Comparison of ENCODE assay signal across 8 cellular contexts in the genomic region with DNA sequence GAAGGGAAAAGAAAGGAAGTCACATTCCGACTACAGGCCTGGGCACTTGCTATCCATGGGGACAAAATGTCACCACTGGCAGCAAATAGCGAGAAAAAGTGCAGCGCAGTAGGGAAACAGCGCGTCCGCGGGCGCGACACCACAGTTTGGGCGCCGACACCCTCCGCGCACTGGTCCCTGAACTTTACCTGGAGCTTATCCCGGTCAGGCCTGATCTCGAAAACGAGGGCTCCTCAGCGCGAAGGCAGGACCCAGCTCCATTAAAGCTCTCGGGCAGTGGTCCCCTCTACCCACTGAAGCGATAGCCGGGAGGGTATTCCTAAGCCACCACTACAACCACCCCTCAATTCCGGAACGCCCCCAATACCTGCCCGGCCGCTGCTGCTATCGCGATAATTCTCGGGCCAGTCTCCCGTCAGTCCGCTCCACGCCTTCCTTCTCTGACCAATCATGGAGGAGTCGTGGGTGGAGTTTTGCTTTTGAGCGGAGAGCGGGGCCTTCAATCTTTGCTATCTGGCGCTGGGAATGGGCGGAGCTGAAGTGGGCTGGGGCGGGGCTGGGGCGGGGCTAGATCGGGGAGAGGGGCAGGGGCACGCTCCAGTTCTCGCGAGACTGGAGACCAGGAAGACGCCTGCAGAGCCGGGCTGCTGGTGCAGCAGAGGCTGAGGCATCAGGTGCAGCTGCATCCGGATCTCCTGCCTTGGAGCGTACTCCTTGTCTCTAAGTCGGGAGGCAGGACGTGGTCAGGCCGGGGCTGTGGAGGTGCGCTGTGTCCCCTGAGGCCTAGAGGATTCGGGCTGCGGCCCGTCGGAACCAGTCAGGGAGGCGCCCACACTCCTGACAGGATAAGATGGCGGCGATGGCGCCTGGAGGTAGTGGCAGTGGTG. TPM values are rescaled to one million over a fixed set of nuclear protein-coding genes. Genes with fewer than 3 reads are reported as not detected.
A peak's percentile ranks its signal among the peaks of the same experiment; 100 is the strongest.
DNase-seq lines count a peak whose midpoint lies in the region; ATAC-seq, FAIRE-seq and TF ChIP-seq lines count a peak whose summit lies in the region.

A gene with protein sequence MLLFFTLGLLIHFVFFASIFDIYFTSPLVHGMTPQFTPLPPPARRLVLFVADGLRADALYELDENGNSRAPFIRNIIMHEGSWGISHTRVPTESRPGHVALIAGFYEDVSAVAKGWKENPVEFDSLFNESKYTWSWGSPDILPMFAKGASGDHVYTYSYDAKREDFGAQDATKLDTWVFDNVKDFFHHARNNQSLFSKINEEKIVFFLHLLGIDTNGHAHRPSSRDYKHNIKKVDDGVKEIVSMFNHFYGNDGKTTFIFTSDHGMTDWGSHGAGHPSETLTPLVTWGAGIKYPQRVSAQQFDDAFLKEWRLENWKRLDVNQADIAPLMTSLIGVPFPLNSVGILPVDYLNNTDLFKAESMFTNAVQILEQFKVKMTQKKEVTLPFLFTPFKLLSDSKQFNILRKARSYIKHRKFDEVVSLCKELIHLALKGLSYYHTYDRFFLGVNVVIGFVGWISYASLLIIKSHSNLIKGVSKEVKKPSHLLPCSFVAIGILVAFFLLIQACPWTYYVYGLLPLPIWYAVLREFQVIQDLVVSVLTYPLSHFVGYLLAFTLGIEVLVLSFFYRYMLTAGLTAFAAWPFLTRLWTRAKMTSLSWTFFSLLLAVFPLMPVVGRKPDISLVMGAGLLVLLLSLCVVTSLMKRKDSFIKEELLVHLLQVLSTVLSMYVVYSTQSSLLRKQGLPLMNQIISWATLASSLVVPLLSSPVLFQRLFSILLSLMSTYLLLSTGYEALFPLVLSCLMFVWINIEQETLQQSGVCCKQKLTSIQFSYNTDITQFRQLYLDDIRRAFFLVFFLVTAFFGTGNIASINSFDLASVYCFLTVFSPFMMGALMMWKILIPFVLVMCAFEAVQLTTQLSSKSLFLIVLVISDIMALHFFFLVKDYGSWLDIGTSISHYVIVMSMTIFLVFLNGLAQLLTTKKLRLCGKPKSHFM (minus strand): TSS at position 401 of the 887 bp plus-strand sequence. CDS start 25,703 bp downstream, outside the sequence.
A gene with protein sequence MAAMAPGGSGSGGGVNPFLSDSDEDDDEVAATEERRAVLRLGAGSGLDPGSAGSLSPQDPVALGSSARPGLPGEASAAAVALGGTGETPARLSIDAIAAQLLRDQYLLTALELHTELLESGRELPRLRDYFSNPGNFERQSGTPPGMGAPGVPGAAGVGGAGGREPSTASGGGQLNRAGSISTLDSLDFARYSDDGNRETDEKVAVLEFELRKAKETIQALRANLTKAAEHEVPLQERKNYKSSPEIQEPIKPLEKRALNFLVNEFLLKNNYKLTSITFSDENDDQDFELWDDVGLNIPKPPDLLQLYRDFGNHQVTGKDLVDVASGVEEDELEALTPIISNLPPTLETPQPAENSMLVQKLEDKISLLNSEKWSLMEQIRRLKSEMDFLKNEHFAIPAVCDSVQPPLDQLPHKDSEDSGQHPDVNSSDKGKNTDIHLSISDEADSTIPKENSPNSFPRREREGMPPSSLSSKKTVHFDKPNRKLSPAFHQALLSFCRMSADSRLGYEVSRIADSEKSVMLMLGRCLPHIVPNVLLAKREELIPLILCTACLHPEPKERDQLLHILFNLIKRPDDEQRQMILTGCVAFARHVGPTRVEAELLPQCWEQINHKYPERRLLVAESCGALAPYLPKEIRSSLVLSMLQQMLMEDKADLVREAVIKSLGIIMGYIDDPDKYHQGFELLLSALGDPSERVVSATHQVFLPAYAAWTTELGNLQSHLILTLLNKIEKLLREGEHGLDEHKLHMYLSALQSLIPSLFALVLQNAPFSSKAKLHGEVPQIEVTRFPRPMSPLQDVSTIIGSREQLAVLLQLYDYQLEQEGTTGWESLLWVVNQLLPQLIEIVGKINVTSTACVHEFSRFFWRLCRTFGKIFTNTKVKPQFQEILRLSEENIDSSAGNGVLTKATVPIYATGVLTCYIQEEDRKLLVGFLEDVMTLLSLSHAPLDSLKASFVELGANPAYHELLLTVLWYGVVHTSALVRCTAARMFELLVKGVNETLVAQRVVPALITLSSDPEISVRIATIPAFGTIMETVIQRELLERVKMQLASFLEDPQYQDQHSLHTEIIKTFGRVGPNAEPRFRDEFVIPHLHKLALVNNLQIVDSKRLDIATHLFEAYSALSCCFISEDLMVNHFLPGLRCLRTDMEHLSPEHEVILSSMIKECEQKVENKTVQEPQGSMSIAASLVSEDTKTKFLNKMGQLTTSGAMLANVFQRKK (plus strand): TSS at position 600 of the 887 bp plus-strand sequence. CDS start 251 bp downstream, at position 851.

- peaks cover 68% of the 10 kb centered on the region for H3K79me2 ChIP-seq in HepG2 (ENCODE audit: insufficient read depth, low read length)

- TF ChIP-seq CTCF in CD14-positive monocyte (IDR thresholded peaks at IDR 0.05) (no peak), HepG2 (CRISPR knock-in tag; IDR thresholded peaks at IDR 0.05) (0 out of 2 replicates have a peak, but pooled peaks have one; percentile 2)

- DNase-seq in CD14-positive monocyte (ENCODE audit: low spot score) (peak; percentile 96), NCI-H82 (lab: John Stamatoyannopoulos, UW) (peak; percentile 99), dermis microvascular lymphatic vessel endothelial cell (ENCODE audit: low read depth in 2 of 2) (peak; percentile 98 to 99), HepG2 (ENCODE audit: low spot score) (peak; percentile 98)
- DNase-seq in activated CD4-positive, alpha-beta T cell treated with anti-CD3 and anti-CD28 coated beads, Interleukin-2, amount 50 U/mL, for 48 hours: peak; percentile 89 to 93
- peak; percentile 86 for DNase-seq in stimulated activated CD4-positive, alpha-beta T cell treated with anti-CD3 and anti-CD28 coated beads, Interleukin-4, amount 100 ng/mL, for 1 hour

- no peaks in the 10 kb centered on the region; a peak in 1 of 5 replicates for H3K27me3 ChIP-seq in HepG2 (ENCODE audit: control insufficient read depth in 1 of 2, insufficient read depth in 2 of 2, low read length in 2 of 2)

- H3K27me3 Mint-ChIP-seq in CD14-positive monocyte (ENCODE audit: low read depth in 3 of 3): no peaks in the 10 kb centered on the region

- H3K4me1 Mint-ChIP-seq in CD14-positive monocyte: peaks cover 60% of the 10 kb centered on the region

- BruUV-seq in HepG2 (replicated peaks; lab: Mats Ljungman, UMichigan): TSS peak; percentile 80

- peak within 1 kb of the TSS; percentile 89 for H3K27ac ChIP-seq in HepG2 (ENCODE audit: extremely low read length, insufficient read depth, low read length)

- peak within 1 kb of the TSS; percentile 92 to 99 (median 97) for H3K4me3 ChIP-seq in HepG2 (replicated peaks in 1 of 3; ENCODE audit: insufficient read depth in 1 of 3, low read depth in 2 of 3, low read length in 3 of 3)

- peak within 1 kb of the TSS; percentile 81 for H3K9ac ChIP-seq in HepG2 (ENCODE audit: insufficient read depth, low read depth, low read length)

- H2AFZ ChIP-seq in HepG2 (ENCODE audit: low read length): peak within 1 kb of the TSS; percentile 59

- peak; percentile 85 to 88 for TF ChIP-seq POLR2A in HepG2 (IDR thresholded peaks at IDR 0.05; ENCODE audit: insufficient read depth in 1 of 2, low read depth in 2 of 2, low read length in 2 of 2)

- TF ChIP-seq RAD21 in HepG2 (CRISPR knock-in tag; IDR thresholded peaks at IDR 0.05): peak; percentile 14; the same call in 1 of the 2 replicates

- peaks cover 45% of the 10 kb centered on the region for H3K4me1 ChIP-seq in HepG2 (ENCODE audit: insufficient read depth, low read length)

- FAIRE-seq in HepG2 (lab: Jason Lieb, UNC): peak; percentile 78

- peak within 1 kb of the TSS; percentile 78 for H3K4me2 ChIP-seq in HepG2 (ENCODE audit: low read depth, low read length)

- in situ Hi-C loops in HepG2 (cut with HindIII; ENCODE audit: extremely low pct_ligation_motif_present, low pct_unique_long_range_greater_than_20kb): loop anchor here (5.0 kb wide), 1 partner anchor 55 kb away; no protein-coding TSS in a partner anchor

- no peaks in the 10 kb centered on the region for H3K36me3 ChIP-seq in HepG2 (replicated peaks in 1 of 2; ENCODE audit: control insufficient read depth in 1 of 2, insufficient read depth in 2 of 2, low read length in 2 of 2)

- ATAC-seq in GM19397 (IDR thresholded peaks at IDR 0.05; ENCODE audit: unreplicated experiment): peak; percentile 89
- ATAC-seq in HG03571 (IDR thresholded peaks at IDR 0.05; ENCODE audit: unreplicated experiment): peak; percentile 88
- peak; percentile 93 for ATAC-seq in HepG2

- WGBS in HepG2 (ENCODE audit: low lambda C conversion rate): 0% methylated on average over 4 of the region's 58 CpGs

- intact Hi-C loops in CD14-positive monocyte (cut with micrococcal nuclease): loop anchor here (5.0 to 10.0 kb wide), 4 partner anchors 60 to 398 kb away; partner anchors contain the start of gene ZCCHC2 (in 2 of the 2)
- intact Hi-C loops in HepG2 (cut with micrococcal nuclease; ENCODE audit: unreplicated experiment): loop anchor here (10.0 kb wide), 2 partner anchors 338 to 398 kb away; partner anchors contain the start of gene ZCCHC2

- no peak for TF ChIP-seq EP300 in HepG2 (IDR thresholded peaks at IDR 0.05; ENCODE audit: low read depth in 2 of 2, low read length in 2 of 2)
- no peak for TF ChIP-seq EP300 in HepG2 (CRISPR knock-in tag; IDR thresholded peaks at IDR 0.05; ENCODE audit: borderline replicate concordance)

- H3K36me3 Mint-ChIP-seq in CD14-positive monocyte: peaks cover 4 to 7% of the 10 kb centered on the region in 2 donors

- H3K9me3 ChIP-seq in HepG2 (ENCODE audit: low read length): no peaks in the 10 kb centered on the region

- POLR2A ChIA-PET in HepG2 (lab: Yijun Ruan, JAX): interaction anchor here (0.7 to 2.0 kb wide), 6 partner anchors 8 to 1181 kb away, joined by 3 to 10 read pairs (median 4); partner anchors contain the start of gene KDSR

- peak within 1 kb of the TSS; percentile 94 to 98 (median 97) for H3K27ac Mint-ChIP-seq in CD14-positive monocyte

- H4K20me1 ChIP-seq in HepG2 (ENCODE audit: insufficient read depth, low read length): peaks cover 8% of the 10 kb centered on the region; the same call in 1 of the 2 replicates

- H3K9me3 Mint-ChIP-seq in CD14-positive monocyte: peaks cover 0 to 2% (median 0%) of the 10 kb centered on the region in 7 donors

- peak within 1 kb of the TSS; percentile 99 to 100 for H3K4me3 Mint-ChIP-seq in CD14-positive monocyte

- CTCF ChIA-PET in HepG2 (lab: Yijun Ruan, JAX; ENCODE audit: low intra/inter-chr PET ratio, low total read pairs): interaction anchor here (0.7 kb wide), 1 partner anchor 63 kb away, joined by 3 read pairs; no protein-coding TSS in a partner anchor

RNA-seq across cellular contexts. Expression of the first gene that starts in this region (rescaled TPM):
- polyA plus RNA-seq in CD14-positive monocyte (10 to 100 TPM; 14.6 to 14.7 TPM), HepG2 (2011; rRNA removed) (10.1 and 15.5 TPM in 2 replicates)
- total RNA-seq in dermis microvascular lymphatic vessel endothelial cell (37.3 and 40.6 TPM in 2 replicates), HepG2 (2016; rRNA removed; fragmentation: Illumina TruSeq; extraction: Trizol) (33.6 and 33.8 TPM in 2 replicates)
- total RNA-seq in HepG2 (2016; cell fraction: cytosol; rRNA removed; fragmentation: Illumina TruSeq; extraction: Trizol; ENCODE audit: low read depth): 11.4 and 12.2 TPM in 2 replicates
- 27.0 and 36.7 TPM in 2 replicates for total RNA-seq in HepG2 (2016; cell fraction: insoluble cytoplasmic fraction; rRNA removed; fragmentation: Illumina TruSeq; extraction: Trizol)
- total RNA-seq in HepG2 (2016; cell fraction: membrane; rRNA removed; fragmentation: Illumina TruSeq; extraction: Trizol): 14.7 and 19.9 TPM in 2 replicates
- total RNA-seq in HepG2 (2016; cell fraction: nucleus; rRNA removed; fragmentation: Illumina TruSeq; extraction: Trizol): 64.8 and 68.2 TPM in 2 replicates
- 5.4 and 8.6 TPM in 2 replicates for polyA plus RNA-seq in HepG2 (2011; cell fraction: cytosol; rRNA removed)
- 6.7 and 7.9 TPM in 2 replicates for polyA plus RNA-seq in HepG2 (2011; cell fraction: nucleus; rRNA removed)
- polyA plus RNA-seq in HepG2 (2012): 9.8 and 13.4 TPM in 2 replicates
- polyA plus RNA-seq in HepG2 (2016; cell fraction: cytosol; fragmentation: Illumina TruSeq; extraction: Trizol; ENCODE audit: low read depth): 2.1 and 2.5 TPM in 2 replicates
- polyA plus RNA-seq in HepG2 (2016; cell fraction: insoluble cytoplasmic fraction; fragmentation: Illumina TruSeq; extraction: Trizol; ENCODE audit: low read depth): 16.3 and 17.1 TPM in 2 replicates
- polyA plus RNA-seq in HepG2 (2016; cell fraction: membrane; fragmentation: Illumina TruSeq; extraction: Trizol; ENCODE audit: low read depth): 6.5 and 7.5 TPM in 2 replicates
- 23.4 and 27.6 TPM in 2 replicates for polyA plus RNA-seq in HepG2 (2016; cell fraction: nucleus; fragmentation: Illumina TruSeq; extraction: Trizol; ENCODE audit: insufficient read depth, low read depth)
- 45.3 and 46.7 TPM in 2 replicates for polyA minus RNA-seq in HepG2 (2011; rRNA and poly(A)+ RNA removed; ENCODE audit: low replicate concordance)
- polyA minus RNA-seq in HepG2 (2011; cell fraction: cytosol; rRNA and poly(A)+ RNA removed): 16.9 and 20.0 TPM in 2 replicates
- 90.6 and 114 TPM in 2 replicates for polyA minus RNA-seq in HepG2 (2011; cell fraction: nucleus; rRNA and poly(A)+ RNA removed)

RNA-seq across cellular contexts. Expression of the second gene that starts in this region (rescaled TPM):
- polyA plus RNA-seq in CD14-positive monocyte (1 to 10 TPM; 3.8 to 4.9 TPM), HepG2 (2011; rRNA removed) (5.6 and 7.6 TPM in 2 replicates)
- total RNA-seq in dermis microvascular lymphatic vessel endothelial cell (14.8 and 21.2 TPM in 2 replicates), HepG2 (2016; rRNA removed; fragmentation: Illumina TruSeq; extraction: Trizol) (31.7 and 37.7 TPM in 2 replicates)
- 3.3 and 4.1 TPM in 2 replicates for total RNA-seq in HepG2 (2016; cell fraction: cytosol; rRNA removed; fragmentation: Illumina TruSeq; extraction: Trizol; ENCODE audit: low read depth)
- total RNA-seq in HepG2 (2016; cell fraction: insoluble cytoplasmic fraction; rRNA removed; fragmentation: Illumina TruSeq; extraction: Trizol): 30.9 and 34.7 TPM in 2 replicates
- total RNA-seq in HepG2 (2016; cell fraction: membrane; rRNA removed; fragmentation: Illumina TruSeq; extraction: Trizol): 4.1 and 6.3 TPM in 2 replicates
- total RNA-seq in HepG2 (2016; cell fraction: nucleus; rRNA removed; fragmentation: Illumina TruSeq; extraction: Trizol): 55.4 and 59.6 TPM in 2 replicates
- polyA plus RNA-seq in HepG2 (2011; cell fraction: cytosol; rRNA removed): 2.5 and 2.7 TPM in 2 replicates
- 14.1 and 20.4 TPM in 2 replicates for polyA plus RNA-seq in HepG2 (2011; cell fraction: nucleus; rRNA removed)
- 7.7 and 9.3 TPM in 2 replicates for polyA plus RNA-seq in HepG2 (2012)
- 0.33 and 0.52 TPM in 2 replicates for polyA plus RNA-seq in HepG2 (2016; cell fraction: cytosol; fragmentation: Illumina TruSeq; extraction: Trizol; ENCODE audit: low read depth)
- polyA plus RNA-seq in HepG2 (2016; cell fraction: insoluble cytoplasmic fraction; fragmentation: Illumina TruSeq; extraction: Trizol; ENCODE audit: low read depth): 17.8 and 20.6 TPM in 2 replicates
- 0.93 and 0.98 TPM in 2 replicates for polyA plus RNA-seq in HepG2 (2016; cell fraction: membrane; fragmentation: Illumina TruSeq; extraction: Trizol; ENCODE audit: low read depth)
- polyA plus RNA-seq in HepG2 (2016; cell fraction: nucleus; fragmentation: Illumina TruSeq; extraction: Trizol; ENCODE audit: insufficient read depth, low read depth): 34.5 and 36.4 TPM in 2 replicates
- 47.4 and 47.9 TPM in 2 replicates for polyA minus RNA-seq in HepG2 (2011; rRNA and poly(A)+ RNA removed; ENCODE audit: low replicate concordance)
- polyA minus RNA-seq in HepG2 (2011; cell fraction: cytosol; rRNA and poly(A)+ RNA removed): 7.7 and 8.6 TPM in 2 replicates
- 143 and 163 TPM in 2 replicates for polyA minus RNA-seq in HepG2 (2011; cell fraction: nucleus; rRNA and poly(A)+ RNA removed)

Comparison
In these comparisons a context has a peak if more than half of its experiments do, and no peak if none do; other contexts are left out.
1. Peak in every context shown above with its lines: DNase-seq, ATAC-seq, H3K4me3 ChIP-seq and H3K27ac ChIP-seq.